ENCODE assay signal across 13 cellular contexts in genomic region chr16:84689126-84689525, GRCh38. TPM values are rescaled to one million over a fixed set of nuclear protein-coding genes. Genes with fewer than 3 reads are reported as not detected.
DNase-seq lines count a peak whose midpoint lies in the region; ATAC-seq, FAIRE-seq and TF ChIP-seq lines count a peak whose summit lies in the region.
"Had no signal": no experiment of that assay in that cellular context is flagged by ENCODE, and none has a peak within 500 bp of the region (broad histone marks: within the 10 kb centered on the region; RNA-seq: fewer than 3 reads in every experiment).

No MANE protein-coding gene starts in this region.

- no peak overlapping the region for H2BK5ac ChIP-seq in trophoblast cell (ENCODE audit: low read depth, low read length, poor library complexity)

- no peak overlapping the region for H3K4me2 ChIP-seq in PC-3 (ENCODE audit: low read length)
- H3K4me2 ChIP-seq in endothelial cell of umbilical vein (ENCODE audit: insufficient read depth, low read length) = peak overlapping the region; percentile 23
- no peak overlapping the region for H3K4me2 ChIP-seq in trophoblast cell (ENCODE audit: low read length)

- no peak for TF ChIP-seq CTCF in PC-3 (conservative IDR thresholded peaks at IDR 0.05; ENCODE audit: low read depth, low read length)
- TF ChIP-seq CTCF in endothelial cell of umbilical vein (IDR thresholded peaks at IDR 0.05; ENCODE audit: extremely low read depth in 1 of 2, insufficient read depth in 1 of 2, low read depth in 1 of 2, low read length in 2 of 2) = no peak
- TF ChIP-seq CTCF in GM10248 (IDR thresholded peaks at IDR 0.05; ENCODE audit: control extremely low read depth, extremely low read depth, low read depth, missing control alignments) = no peak

- no peaks in the 10 kb centered on the region for H3K27me3 ChIP-seq in PC-3 (ENCODE audit: low read length)
- H3K27me3 ChIP-seq in endothelial cell of umbilical vein (ENCODE audit: control insufficient read depth in 2 of 2, insufficient read depth in 2 of 2, low read length in 2 of 2) = no peaks in the 10 kb centered on the region
- H3K27me3 ChIP-seq in trophoblast cell (ENCODE audit: insufficient read depth, low read length) = no peaks in the 10 kb centered on the region

- H3K27ac ChIP-seq in PC-3 (ENCODE audit: low read length) = no peak overlapping the region
- peak overlapping the region; percentile 69 for H3K27ac ChIP-seq in endothelial cell of umbilical vein (ENCODE audit: insufficient read depth, low read depth, low read length)
- no peak overlapping the region for H3K27ac ChIP-seq in trophoblast cell (ENCODE audit: low read depth, low read length)
- H3K27ac ChIP-seq: coronary artery had no signal

- H3K9ac ChIP-seq in PC-3 (ENCODE audit: low read length) = no peak overlapping the region
- no peak overlapping the region for H3K9ac ChIP-seq in endothelial cell of umbilical vein (replicated peaks; ENCODE audit: extremely low read depth, insufficient read depth, low read length)
- no peak overlapping the region for H3K9ac ChIP-seq in trophoblast cell (ENCODE audit: low read length)

- H3K79me2 ChIP-seq in PC-3 (ENCODE audit: low read length) = no peaks in the 10 kb centered on the region
- no peaks in the 10 kb centered on the region for H3K79me2 ChIP-seq in endothelial cell of umbilical vein (ENCODE audit: control insufficient read depth, insufficient read depth, low read length)
- no peaks in the 10 kb centered on the region for H3K79me2 ChIP-seq in trophoblast cell (ENCODE audit: control insufficient read depth, insufficient read depth, low read length, poor library complexity)

- FAIRE-seq in endothelial cell of umbilical vein (lab: Jason Lieb, UNC) = peak; percentile 81

- H3K14ac ChIP-seq in trophoblast cell (ENCODE audit: low read length) = no peak overlapping the region

- POLR2A ChIA-PET in PC-3 (lab: Charles Lee; ENCODE audit: unreplicated experiment) (no interaction called here), endothelial cell of umbilical vein (lab: Charles Lee) (interaction anchor here (1.2 kb wide), 1 partner anchor 41 kb away, joined by 3 read pairs; no protein-coding TSS in a partner anchor), GM10248 (lab: Yijun Ruan, JAX) (no interaction called here), HEK293T (lab: Yijun Ruan, JAX) (no interaction called here)

- H4K8ac ChIP-seq in trophoblast cell (ENCODE audit: low read depth, low read length) = no peak overlapping the region

- no peaks in the 10 kb centered on the region for H3F3A ChIP-seq in PC-3 (ENCODE audit: low read length, unreplicated experiment)

- dilution Hi-C loops in endothelial cell of umbilical vein (cut with MboI; ENCODE audit: extremely low pct_ligation_motif_present, low sequenced_read_pairs) = no loop called here

- H3K4ac ChIP-seq in trophoblast cell (ENCODE audit: low read depth, low read length) = no peak overlapping the region

- H3K23ac ChIP-seq in trophoblast cell (ENCODE audit: low read length) = no peak overlapping the region

- no peak overlapping the region for H4K12ac ChIP-seq in trophoblast cell (ENCODE audit: low read depth, low read length)

- no peak for ATAC-seq in PC-3
- ATAC-seq: activated CD4-positive, CD25-positive, alpha-beta regulatory T cell treated with anti-CD3 and anti-CD28 coated beads, Interleukin-2, amount 50 U/mL, for 24 hours; Right ventricle myocardium inferior had no signal

- intact Hi-C loops in PC-3 (cut with micrococcal nuclease) (no loop called here), endothelial cell of umbilical vein (cut with micrococcal nuclease) (loop anchor here (1.0 kb wide), 1 partner anchor 10 kb away; the partner anchor contains the start of gene USP10)

- H4K20me1 ChIP-seq in PC-3 (ENCODE audit: low read length) (no peaks in the 10 kb centered on the region), endothelial cell of umbilical vein (replicated peaks; ENCODE audit: control insufficient read depth, extremely low read depth, insufficient read depth, low read length) (no peaks in the 10 kb centered on the region)

- H3K4me1 ChIP-seq in PC-3 (ENCODE audit: insufficient read depth, low read length) = peaks cover 4% of the 10 kb centered on the region; the same call in 1 of the 2 replicates
- peaks cover 14% of the 10 kb centered on the region for H3K4me1 ChIP-seq in endothelial cell of umbilical vein (ENCODE audit: control insufficient read depth, extremely low read depth, insufficient read depth, low read length)
- peaks cover 0 to 3% of the 10 kb centered on the region in 2 experiments for H3K4me1 ChIP-seq in trophoblast cell (ENCODE audit: control insufficient read depth in 1 of 2, insufficient read depth in 2 of 2, low read length in 2 of 2)

- H4K91ac ChIP-seq in trophoblast cell (ENCODE audit: low read depth, low read length) = no peak overlapping the region

- no peaks in the 10 kb centered on the region for H3K36me3 ChIP-seq in PC-3 (ENCODE audit: low read depth, low read length)
- H3K36me3 ChIP-seq in endothelial cell of umbilical vein (ENCODE audit: control insufficient read depth in 2 of 2, extremely low read depth in 1 of 2, insufficient read depth in 2 of 2, low read length in 2 of 2) = no peaks in the 10 kb centered on the region
- H3K36me3 ChIP-seq in trophoblast cell (ENCODE audit: control insufficient read depth in 1 of 2, insufficient read depth in 2 of 2, low read length in 2 of 2) = no peaks in the 10 kb centered on the region

- peak; percentile 98 for DNase-seq in EH (ENCODE audit: low read depth)
- DNase-seq in PC-3 = peak; percentile 35
- DNase-seq in endothelial cell of umbilical vein (ENCODE audit: low read depth, low spot score) = peak; percentile 83
- DNase-seq in trophoblast cell = peak; percentile 49 to 84
- no peak for DNase-seq in GM10248 (ENCODE audit: extremely low spot score)
- DNase-seq in GOT3 (lab: John Stamatoyannopoulos, UW) = no peak
- DNase-seq in Kasumi-1 (lab: John Stamatoyannopoulos, UW) = no peak
- DNase-seq in HEK293T (ENCODE audit: extremely low spot score) = no peak
- DNase-seq: hippocampal formation, NCI-H2081 treated with DMSO at 0.1 percent for 48 hours had no signal

- H2BK12ac ChIP-seq in trophoblast cell (ENCODE audit: low read length) = no peak overlapping the region

- H2BK120ac ChIP-seq in trophoblast cell (ENCODE audit: insufficient read depth, low read length, poor library complexity) = no peak overlapping the region

- BruUV-seq in PC-3 (replicated peaks; lab: Mats Ljungman, UMichigan) (no TSS peak), endothelial cell of umbilical vein (replicated peaks; lab: Mats Ljungman, UMichigan) (no TSS peak)

- CTCF ChIA-PET in PC-3 (lab: Charles Lee) (no interaction called here), endothelial cell of umbilical vein (lab: Charles Lee) (interaction anchor here (0.7 to 1.8 kb wide), 4 partner anchors 17 to 263 kb away, joined by 3 to 11 read pairs (median 5); no protein-coding TSS in a partner anchor), GM10248 (lab: Yijun Ruan, JAX) (interaction anchor here (1.7 kb wide), 2 partner anchors 17 to 40 kb away, joined by 5 to 8 read pairs; no protein-coding TSS in a partner anchor), HEK293T (lab: Yijun Ruan, JAX) (no interaction called here)

- H3K9me2 ChIP-seq in PC-3 (replicated peaks; ENCODE audit: low read length) = no peaks in the 10 kb centered on the region

- no peak overlapping the region for H2AK5ac ChIP-seq in trophoblast cell (ENCODE audit: low read length)

- H3K9me3 ChIP-seq in PC-3 (ENCODE audit: low read length) (no peaks in the 10 kb centered on the region), endothelial cell of umbilical vein (replicated peaks; ENCODE audit: control insufficient read depth, insufficient read depth, low read length) (no peaks in the 10 kb centered on the region), trophoblast cell (ENCODE audit: insufficient read depth, low read depth, low read length) (no peaks in the 10 kb centered on the region)

- H3K18ac ChIP-seq in trophoblast cell (ENCODE audit: low read length) = no peak overlapping the region

- H3K4me3 ChIP-seq in PC-3 (ENCODE audit: low read length) = no peak overlapping the region
- no peak overlapping the region for H3K4me3 ChIP-seq in endothelial cell of umbilical vein (replicated peaks in 1 of 3; ENCODE audit: insufficient read depth in 1 of 3, low read depth in 1 of 3, low read length in 3 of 3)
- peak overlapping the region; percentile 3 for H3K4me3 ChIP-seq in trophoblast cell (ENCODE audit: low read depth, low read length)
- H3K4me3 ChIP-seq: coronary artery had no signal

- no CpG with 5 or more reads among the region's 8 CpGs for WGBS in trophoblast cell (ENCODE audit: extremely low coverage, insufficient coverage, insufficient read length)

- no peak for TF ChIP-seq POLR2A in endothelial cell of umbilical vein (IDR thresholded peaks at IDR 0.05; ENCODE audit: low read depth, low read length)

- H3K9me1 ChIP-seq in endothelial cell of umbilical vein (replicated peaks; ENCODE audit: control insufficient read depth, extremely low read depth, insufficient read depth, low read length) = no peaks in the 10 kb centered on the region

- H2AFZ ChIP-seq in PC-3 (ENCODE audit: low read length) (no peak overlapping the region), endothelial cell of umbilical vein (ENCODE audit: low read depth, low read length) (peak overlapping the region; percentile 33), trophoblast cell (ENCODE audit: insufficient read depth, low read length, poor library complexity) (no peak overlapping the region)

- no peaks in the 10 kb centered on the region for H3K79me1 ChIP-seq in trophoblast cell (ENCODE audit: low read length)

RNA-seq across cellular contexts. Expression of gene USP10, which starts 10.7 kb away (rescaled TPM):
- 50.4 and 62.3 TPM in 2 replicates for total RNA-seq in PC-3 (2014; rRNA removed)
- 97.4 and 115 TPM in 2 replicates for total RNA-seq in endothelial cell of umbilical vein
- polyA plus RNA-seq in endothelial cell of umbilical vein = 84.0 and 92.5 TPM in 2 replicates
- polyA plus RNA-seq in endothelial cell of umbilical vein (2011; cell fraction: cytosol; rRNA removed) = 59.6 and 70.6 TPM in 2 replicates
- polyA plus RNA-seq in endothelial cell of umbilical vein (2011; cell fraction: nucleus; rRNA removed) = 98.5 and 113 TPM in 2 replicates
- polyA plus RNA-seq in endothelial cell of umbilical vein (2012) = 73.0 and 104 TPM in 2 replicates
- polyA minus RNA-seq in endothelial cell of umbilical vein = 201 and 251 TPM in 2 replicates
- 75.2 TPM for polyA minus RNA-seq in endothelial cell of umbilical vein (2011; cell fraction: cytosol; rRNA and poly(A)+ RNA removed)
- polyA minus RNA-seq in endothelial cell of umbilical vein (2011; cell fraction: nucleus; rRNA and poly(A)+ RNA removed) = 80.8 and 98.1 TPM in 2 replicates
- polyA plus RNA-seq in trophoblast cell (2013) = 86.2 and 87.9 TPM in 2 replicates

RNA-seq across cellular contexts. Expression of gene KLHL36, which starts 40.8 kb away (rescaled TPM):
- total RNA-seq in PC-3 (2014; rRNA removed) (33.8 and 35.0 TPM in 2 replicates), endothelial cell of umbilical vein (33.3 and 38.8 TPM in 2 replicates)
- 31.3 and 36.4 TPM in 2 replicates for polyA plus RNA-seq in endothelial cell of umbilical vein
- polyA plus RNA-seq in endothelial cell of umbilical vein (2011; cell fraction: cytosol; rRNA removed) = 18.3 and 23.5 TPM in 2 replicates
- 60.0 and 67.8 TPM in 2 replicates for polyA plus RNA-seq in endothelial cell of umbilical vein (2011; cell fraction: nucleus; rRNA removed)
- 17.6 and 24.1 TPM in 2 replicates for polyA plus RNA-seq in endothelial cell of umbilical vein (2012)
- polyA minus RNA-seq in endothelial cell of umbilical vein = 44.8 and 47.5 TPM in 2 replicates
- 13.3 TPM for polyA minus RNA-seq in endothelial cell of umbilical vein (2011; cell fraction: cytosol; rRNA and poly(A)+ RNA removed)
- 28.2 and 33.0 TPM in 2 replicates for polyA minus RNA-seq in endothelial cell of umbilical vein (2011; cell fraction: nucleus; rRNA and poly(A)+ RNA removed)
- 17.4 and 17.6 TPM in 2 replicates for polyA plus RNA-seq in trophoblast cell (2013)

Comparison
In these comparisons a context has a peak if more than half of its experiments do, and no peak if none do; other contexts are left out.
1. DNase-seq: peak in EH (single experiment), PC-3 (single experiment), endothelial cell of umbilical vein (single experiment) and trophoblast cell (2 of 2); none in GM10248 (single experiment), GOT3 (single experiment), Kasumi-1 (0 of 2) and HEK293T (single experiment).
2. CTCF ChIA-PET loops: an anchor here in endothelial cell of umbilical vein (0.7 to 1.8 kb wide) and GM10248 (1.7 kb wide); none called in PC-3 and HEK293T.